ENCODE assay signal across 2 cellular contexts in genomic region chr7:110573862-110574528, GRCh38.
TF ChIP-seq lines count a peak whose summit lies in the region.

No MANE protein-coding gene starts in this region.

TF ChIP-seq in SK-N-SH, 30 proteins besides CTCF, POLR2A, EP300 and RAD21 (continued from another document):
- TF ChIP-seq CHD2 (IDR thresholded peaks at IDR 0.05; ENCODE audit: low read length, partially characterized antibody) (no peak), FOSL2 (IDR thresholded peaks at IDR 0.05; ENCODE audit: borderline replicate concordance, low read depth) (peak; percentile 64; the same call in 1 of the 2 replicates)

TF ChIP-seq in WTC11, 78 proteins besides CTCF, POLR2A, EP300 and RAD21 (continued from another document):
- TF ChIP-seq STAT6 (CRISPR knock-in tag; conservative IDR thresholded peaks at IDR 0.05; ENCODE audit: low read depth) (no peak), ZNF232 (CRISPR knock-in tag; IDR thresholded peaks at IDR 0.05) (no peak), CREM (CRISPR knock-in tag; IDR thresholded peaks at IDR 0.05) (no peak), ZNF396 (CRISPR knock-in tag; IDR thresholded peaks at IDR 0.05; ENCODE audit: borderline replicate concordance) (no peak), HMGXB4 (CRISPR knock-in tag; IDR thresholded peaks at IDR 0.05) (no peak), ZBTB21 (CRISPR knock-in tag; IDR thresholded peaks at IDR 0.05; ENCODE audit: borderline replicate concordance) (no peak), HMGA2 (CRISPR knock-in tag; IDR thresholded peaks at IDR 0.05) (no peak), JUN (CRISPR knock-in tag; IDR thresholded peaks at IDR 0.05) (no peak), SMAD4 (CRISPR knock-in tag; IDR thresholded peaks at IDR 0.05) (no peak), ZMAT4 (CRISPR knock-in tag; IDR thresholded peaks at IDR 0.05) (no peak), USF1 (CRISPR knock-in tag; IDR thresholded peaks at IDR 0.05) (no peak)
